21 cellular contexts compared by ENCODE assay signal in genomic region chr1:171172471-171172870, GRCh38. TPM values are rescaled to one million over a fixed set of nuclear protein-coding genes. Genes with fewer than 3 reads are reported as not detected.
"Had no signal": no experiment of that assay in that cellular context is flagged by ENCODE, and none has a peak within 500 bp of the region (broad histone marks: within the 10 kb centered on the region; RNA-seq: fewer than 3 reads in every experiment).

No MANE protein-coding gene starts in this region.

- ATAC-seq: effector memory CD8-positive, alpha-beta T cell; foreskin keratinocyte; left colon; natural killer cell treated with Interleukin-12 subunit alpha and Interleukin-12 subunit beta and Interleukin-15 and Interleukin-18, amount 100 ng/mL, for 72 hours; right cardiac atrium had no signal

- H3K4me3 Mint-ChIP-seq: effector memory CD8-positive, alpha-beta T cell; memory B cell; mesothelial cell of epicardium; natural killer cell treated with Interleukin-12 subunit alpha and Interleukin-12 subunit beta and Interleukin-15 and Interleukin-18, amount 100 ng/mL, for 72 hours; neural progenitor cell had no signal

- H3K4me3 ChIP-seq: esophagus muscularis mucosa, neural progenitor cell, ovary, stomach, thoracic aorta, transverse colon had no signal

- FAIRE-seq: small intestine had no signal

- H3K27me3 ChIP-seq: esophagus muscularis mucosa, foreskin keratinocyte, neural progenitor cell, ovary, stomach, transverse colon had no signal

- H3K9me3 ChIP-seq: esophagus muscularis mucosa, ovary, stomach, thoracic aorta, transverse colon had no signal

- DNase-seq: effector memory CD8-positive, alpha-beta T cell; foreskin keratinocyte; left colon; nucleus accumbens; ovary; right cardiac atrium; small intestine; stimulated activated CD4-positive, alpha-beta T cell treated with anti-CD3 and anti-CD28 coated beads, Interleukin-12 subunit alpha, Interleukin-12 subunit beta, amount 100 ng/mL, for 4 hours; stimulated activated naive CD4-positive, alpha-beta T cell; stomach; substantia nigra; transverse colon had no signal

- H3K9me3 Mint-ChIP-seq: effector memory CD8-positive, alpha-beta T cell; mesothelial cell of epicardium; neural progenitor cell had no signal

- H3K4me1 Mint-ChIP-seq: memory B cell, mesothelial cell of epicardium, neural progenitor cell had no signal

- H3K27ac Mint-ChIP-seq: effector memory CD8-positive, alpha-beta T cell; memory B cell; mesothelial cell of epicardium; natural killer cell treated with Interleukin-12 subunit alpha and Interleukin-12 subunit beta and Interleukin-15 and Interleukin-18, amount 100 ng/mL, for 72 hours; neural progenitor cell; progenitor cell of endocrine pancreas had no signal

- H3K4me1 ChIP-seq: foreskin keratinocyte, neural progenitor cell, stomach, transverse colon had no signal

- H3K36me3 Mint-ChIP-seq: mesothelial cell of epicardium; natural killer cell treated with Interleukin-12 subunit alpha and Interleukin-12 subunit beta and Interleukin-15 and Interleukin-18, amount 100 ng/mL, for 72 hours; neural progenitor cell had no signal

- H3K36me3 ChIP-seq: esophagus muscularis mucosa, neural progenitor cell, ovary, stomach, thoracic aorta, transverse colon had no signal

- H3K27ac ChIP-seq: epithelial cell of prostate, esophagus muscularis mucosa, foreskin keratinocyte, neural progenitor cell, ovary, stomach, thoracic aorta, transverse colon had no signal

- H3K27me3 Mint-ChIP-seq: progenitor cell of endocrine pancreas had no signal

RNA-seq across cellular contexts. Expression of gene FMO2, which starts 12.6 kb away (rescaled TPM):
- total RNA-seq: foreskin keratinocyte; kidney epithelial cell; mesothelial cell of epicardium; natural killer cell treated with Interleukin-12 subunit alpha and Interleukin-12 subunit beta and Interleukin-15 and Interleukin-18, amount 100 ng/mL, for 72 hours; progenitor cell of endocrine pancreas had no signal
- polyA plus RNA-seq: foreskin keratinocyte had no signal
